11 cellular contexts compared by ENCODE assay signal in genomic region chr16:8848939-8849391, GRCh38. TPM values are rescaled to one million over a fixed set of nuclear protein-coding genes. Genes with fewer than 3 reads are reported as not detected.
DNase-seq lines count a peak whose midpoint lies in the region; ATAC-seq and TF ChIP-seq lines count a peak whose summit lies in the region.
"Had no signal": no experiment of that assay in that cellular context is flagged by ENCODE, and none has a peak within 500 bp of the region (broad histone marks: within the 10 kb centered on the region; RNA-seq: fewer than 3 reads in every experiment).

No MANE protein-coding gene starts in this region.

- ATAC-seq in left cardiac atrium: no peak
- no peak for ATAC-seq in Right ventricle myocardium inferior
- peak; percentile 87 for ATAC-seq in foreskin keratinocyte
- ATAC-seq in left lobe of liver: no peak
- ATAC-seq in GM21390 (IDR thresholded peaks at IDR 0.05; ENCODE audit: unreplicated experiment): no peak
- ATAC-seq: natural killer cell treated with Interleukin-12 subunit alpha and Interleukin-12 subunit beta and Interleukin-15 and Interleukin-18, amount 100 ng/mL, for 72 hours had no signal

- no peaks in the 10 kb centered on the region for H3K27me3 ChIP-seq in foreskin keratinocyte
- H3K27me3 ChIP-seq in vagina: no peaks in the 10 kb centered on the region

- peak overlapping the region; percentile 59 for H3K27ac ChIP-seq in foreskin keratinocyte
- H3K27ac ChIP-seq in vagina: peak overlapping the region; percentile 55

- no peak overlapping the region for H3K4me3 ChIP-seq in vagina

- intact Hi-C loops in left cardiac atrium (cut with DNase I): no loop called here
- intact Hi-C loops in Right ventricle myocardium inferior (cut with DNase I): no loop called here
- intact Hi-C loops in vagina (cut with DNase I): no loop called here

- H3K4me1 ChIP-seq in foreskin keratinocyte (peaks cover 20% of the 10 kb centered on the region), vagina (peaks cover 22% of the 10 kb centered on the region)

- DNase-seq in left cardiac atrium (peak; percentile 21), Right ventricle myocardium inferior (ENCODE audit: missing footprints) (no peak), T1000 (lab: John Stamatoyannopoulos, UW) (peak; percentile 54), foreskin keratinocyte (peak; percentile 74 to 86), vagina (ENCODE audit: extremely low spot score in 2 of 2) (no peak), left lobe of liver (ENCODE audit: low spot score) (no peak), NCI-H128 (lab: John Stamatoyannopoulos, UW; ENCODE audit: unreplicated experiment) (no peak)
- DNase-seq: NCI-H2029 treated with DMSO at 0.1 percent for 48 hours had no signal

- TF ChIP-seq CTCF in foreskin keratinocyte (conservative IDR thresholded peaks at IDR 0.05): no peak
- TF ChIP-seq CTCF in vagina (IDR thresholded peaks at IDR 0.05): no peak

- H3K36me3 ChIP-seq in vagina: peaks cover 0 to 7% of the 10 kb centered on the region in 2 donors

- TF ChIP-seq POLR2A in vagina (IDR thresholded peaks at IDR 0.05): no peak

- H3K9me3 ChIP-seq in vagina: no peaks in the 10 kb centered on the region

RNA-seq across cellular contexts. Expression of gene CARHSP1, which starts 19.8 kb away (rescaled TPM):
- total RNA-seq in left cardiac atrium (10 to 100 TPM; 35.5 to 37.6 TPM), Right ventricle myocardium inferior (32.7 TPM), foreskin keratinocyte (209 and 212 TPM in 2 replicates), vagina (125 TPM), left lobe of liver (62.5 TPM)
- 285 and 287 TPM in 2 replicates for polyA plus RNA-seq in foreskin keratinocyte

RNA-seq across cellular contexts. Expression of gene LITAFD, which starts 33.2 kb away (rescaled TPM):
- total RNA-seq in left cardiac atrium (not detected), Right ventricle myocardium inferior (not detected), foreskin keratinocyte (not detected in 2 replicates), vagina (not detected), left lobe of liver (not detected)
- not detected in 2 replicates for polyA plus RNA-seq in foreskin keratinocyte
- total RNA-seq: activated T-helper 2 cell treated with anti-CD3 and anti-CD28 coated beads, Interferon-gamma antibody, Interleukin-2, Interleukin-4, amounts not matched to agents 10 μg/mL and 5 μg/mL and 100 μg/mL, durations not matched to agents 14 hours and 24 hours and 36 hours; natural killer cell treated with Interleukin-12 subunit alpha and Interleukin-12 subunit beta and Interleukin-15 and Interleukin-18, amount 100 ng/mL, for 72 hours had no signal

RNA-seq across cellular contexts. Expression of gene PMM2, which starts 51.3 kb away (rescaled TPM):
- 10 to 100 TPM; 21.3 to 38.3 TPM for total RNA-seq in left cardiac atrium
- 15.9 TPM for total RNA-seq in Right ventricle myocardium inferior
- total RNA-seq in foreskin keratinocyte: 52.5 and 56.2 TPM in 2 replicates
- polyA plus RNA-seq in foreskin keratinocyte: 44.5 and 45.2 TPM in 2 replicates
- 21.4 TPM for total RNA-seq in vagina
- 22.9 TPM for total RNA-seq in left lobe of liver

RNA-seq across cellular contexts. Expression of gene TMEM186, which starts 51.5 kb away (rescaled TPM):
- total RNA-seq in left cardiac atrium (10 to 100 TPM; 10.3 to 12.1 TPM), Right ventricle myocardium inferior (13.8 TPM), foreskin keratinocyte (7.4 and 7.7 TPM in 2 replicates), vagina (2.9 TPM), left lobe of liver (7.5 TPM)
- 9.3 and 11.0 TPM in 2 replicates for polyA plus RNA-seq in foreskin keratinocyte

Comparison
In these comparisons a context has a peak if more than half of its experiments do, and no peak if none do; other contexts are left out.
1. DNase-seq: peak in left cardiac atrium (single experiment), T1000 (single experiment) and foreskin keratinocyte (2 of 2); none in Right ventricle myocardium inferior (single experiment), vagina (0 of 2), left lobe of liver (single experiment) and NCI-H128 (single experiment).